In genomic region chr9:70258692-70259511, GRCh38 we compare ENCODE assay signal across 1 cellular context.
TF ChIP-seq lines count a peak whose summit lies in the region.

Gene SMC5, plus strand, starts transcription at chr9:70258978. Its CDS starts 101 bp downstream, at chr9:70259079.

TF ChIP-seq in HepG2, 621 proteins besides CTCF, POLR2A, EP300 and RAD21 (continued from another document and continues in another):
- 0 out of 2 replicates have a peak, but pooled peaks have one; percentile 36 for TF ChIP-seq ZNF639 (CRISPR knock-in tag; conservative IDR thresholded peaks at IDR 0.05)
- TF ChIP-seq NFIB (CRISPR knock-in tag; IDR thresholded peaks at IDR 0.05; ENCODE audit: borderline replicate concordance): no peak
- TF ChIP-seq ASH2L (IDR thresholded peaks at IDR 0.05; ENCODE audit: insufficient read length, low read depth, low read length): peak; percentile 55
- no peak for TF ChIP-seq GTF2F1 (IDR thresholded peaks at IDR 0.05; ENCODE audit: low read length)
- no peak for TF ChIP-seq ZUFSP (CRISPR knock-in tag; IDR thresholded peaks at IDR 0.05; ENCODE audit: borderline replicate concordance)
- no peak; the same call in 1 of the 2 replicates for TF ChIP-seq PRMT3 (CRISPR knock-in tag; IDR thresholded peaks at IDR 0.05; ENCODE audit: borderline replicate concordance, low read depth)
- no peak; the same call in 1 of the 2 replicates for TF ChIP-seq IKZF5 (CRISPR knock-in tag; IDR thresholded peaks at IDR 0.05)
- TF ChIP-seq SMYD3 (CRISPR knock-in tag; IDR thresholded peaks at IDR 0.05): peak; percentile 32; the same call in 1 of the 2 replicates
- no peak for TF ChIP-seq MBNL3 (CRISPR knock-in tag; conservative IDR thresholded peaks at IDR 0.05)
- no peak; the same call in 1 of the 2 replicates for TF ChIP-seq ZNF784 (CRISPR knock-in tag; IDR thresholded peaks at IDR 0.05; ENCODE audit: borderline replicate concordance)
- peak; percentile 58 for TF ChIP-seq RBM39 (IDR thresholded peaks at IDR 0.05; ENCODE audit: low read depth, low read length, poor library complexity, severe bottlenecking)
- TF ChIP-seq ZHX2 (IDR thresholded peaks at IDR 0.05; ENCODE audit: low read depth): no peak; the same call in 1 of the 2 replicates
- no peak for TF ChIP-seq ZHX2 (CRISPR knock-in tag; IDR thresholded peaks at IDR 0.05; ENCODE audit: borderline replicate concordance)
- no peak for TF ChIP-seq ETS1 (CRISPR knock-in tag; IDR thresholded peaks at IDR 0.05)
- TF ChIP-seq TFAP4 (IDR thresholded peaks at IDR 0.05; ENCODE audit: borderline replicate concordance, low read depth): no peak
- TF ChIP-seq TCF7L2 (IDR thresholded peaks at IDR 0.05; ENCODE audit: low read depth, low read length): no peak
- peak; percentile 67 for TF ChIP-seq MTERF4 (CRISPR knock-in tag; IDR thresholded peaks at IDR 0.05)
- peak; percentile 1; the same call in 1 of the 2 replicates for TF ChIP-seq ZNF746 (CRISPR knock-in tag; IDR thresholded peaks at IDR 0.05)
- TF ChIP-seq TCF12 (IDR thresholded peaks at IDR 0.05): no peak
- TF ChIP-seq TCF12 (CRISPR knock-in tag; IDR thresholded peaks at IDR 0.05): no peak; the same call in 1 of the 2 replicates
- TF ChIP-seq NBN (conservative IDR thresholded peaks at IDR 0.05): no peak
- peak; percentile 22; the same call in 1 of the 2 replicates for TF ChIP-seq MXD3 (CRISPR knock-in tag; IDR thresholded peaks at IDR 0.05)
- TF ChIP-seq ZSCAN31 (CRISPR knock-in tag; IDR thresholded peaks at IDR 0.05; ENCODE audit: low read depth): no peak
- no peak for TF ChIP-seq NPAS2 (CRISPR knock-in tag; IDR thresholded peaks at IDR 0.05; ENCODE audit: borderline replicate concordance)
- TF ChIP-seq U2AF2 (IDR thresholded peaks at IDR 0.05; ENCODE audit: low read depth, low read length): no peak
- TF ChIP-seq ZNF225 (CRISPR knock-in tag; IDR thresholded peaks at IDR 0.05): no peak
- no peak for TF ChIP-seq TGIF2 (CRISPR knock-in tag; IDR thresholded peaks at IDR 0.05)
- no peak for TF ChIP-seq ZNF674 (CRISPR knock-in tag; IDR thresholded peaks at IDR 0.05; ENCODE audit: low read depth)
- no peak for TF ChIP-seq MAFF (IDR thresholded peaks at IDR 0.05; ENCODE audit: low read depth, low read length)
- no peak for TF ChIP-seq SRSF9 (IDR thresholded peaks at IDR 0.05; ENCODE audit: borderline replicate concordance, insufficient read depth, low read depth, low read length, poor library complexity, severe bottlenecking)
- TF ChIP-seq ZNF20 (CRISPR knock-in tag; IDR thresholded peaks at IDR 0.05): no peak
- TF ChIP-seq ZFP82 (CRISPR knock-in tag; IDR thresholded peaks at IDR 0.05; ENCODE audit: borderline replicate concordance): no peak
- TF ChIP-seq CBX2 (IDR thresholded peaks at IDR 0.05; ENCODE audit: low read depth, low read length): no peak
- 0 out of 2 replicates have a peak, but pooled peaks have one; percentile 13 for TF ChIP-seq CBX2 (CRISPR knock-in tag; IDR thresholded peaks at IDR 0.05; ENCODE audit: low read depth)
- TF ChIP-seq HOXA7 (CRISPR knock-in tag; IDR thresholded peaks at IDR 0.05): no peak
- TF ChIP-seq ZSCAN5A (CRISPR knock-in tag; IDR thresholded peaks at IDR 0.05; ENCODE audit: borderline replicate concordance): peak; percentile 89; the same call in 1 of the 2 replicates
- no peak for TF ChIP-seq THAP7 (CRISPR knock-in tag; IDR thresholded peaks at IDR 0.05)
- no peak; the same call in 1 of the 2 replicates for TF ChIP-seq ZNF431 (CRISPR knock-in tag; IDR thresholded peaks at IDR 0.05; ENCODE audit: borderline replicate concordance, low read depth)
- TF ChIP-seq SIN3A (IDR thresholded peaks at IDR 0.05; ENCODE audit: borderline replicate concordance, low read depth, low read length): peak; percentile 84
- peak; percentile 13; the same call in 1 of the 2 replicates for TF ChIP-seq RNF219 (CRISPR knock-in tag; IDR thresholded peaks at IDR 0.05)
- TF ChIP-seq ZNF10 (CRISPR knock-in tag; IDR thresholded peaks at IDR 0.05; ENCODE audit: borderline replicate concordance, low read depth): no peak
